ENCODE assay signal across 21 cellular contexts in the genomic region with DNA sequence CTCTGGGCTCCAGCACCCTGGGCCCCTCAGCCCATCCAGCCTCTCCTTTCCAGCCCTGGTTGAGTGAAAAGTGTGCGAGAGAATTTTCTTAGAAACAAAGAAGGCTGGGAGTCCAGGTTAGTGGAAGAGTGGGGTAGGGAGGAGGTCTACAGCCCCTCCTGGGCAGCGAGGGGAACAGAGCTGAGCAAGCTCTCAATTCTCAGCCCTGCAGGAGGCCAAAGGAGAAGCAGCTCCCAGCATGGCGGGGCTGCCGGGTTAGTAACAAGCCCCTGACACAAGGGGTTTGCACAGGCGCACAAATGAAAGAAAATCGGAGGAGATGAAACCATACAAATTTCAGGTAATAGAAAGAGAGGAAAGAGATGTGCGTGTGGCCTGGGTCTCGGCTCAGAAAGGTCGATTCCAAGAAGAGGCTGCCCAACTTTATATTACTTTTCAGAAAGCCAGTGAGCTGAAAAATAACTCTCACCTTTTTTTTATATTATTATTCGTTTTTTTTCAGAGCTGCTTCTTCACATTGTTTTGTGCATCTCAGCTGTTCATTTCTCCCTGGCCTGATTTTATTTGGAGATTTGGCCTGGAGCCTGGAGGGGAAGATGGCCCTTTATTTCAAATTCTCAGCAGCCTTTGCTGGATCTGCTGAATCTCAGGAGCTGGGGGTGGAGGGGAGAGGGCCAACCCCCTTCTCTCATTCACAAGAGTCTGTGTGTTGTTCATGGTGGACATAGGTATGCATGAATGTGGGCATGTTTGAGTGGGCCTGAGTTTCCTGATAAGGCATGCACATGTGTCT.
A peak's percentile ranks its signal among the peaks of the same experiment; 100 is the strongest.
DNase-seq lines count a peak whose midpoint lies in the region; ATAC-seq and TF ChIP-seq lines count a peak whose summit lies in the region.
"Had no signal": no experiment of that assay in that cellular context is flagged by ENCODE, and none has a peak within 500 bp of the region (broad histone marks: within the 10 kb centered on the region; RNA-seq: fewer than 3 reads in every experiment).

No MANE protein-coding gene starts in this region.

- POLR2A ChIA-PET in WTC11 (lab: Charles Lee): no interaction called here

- H4K91ac ChIP-seq in neuronal stem cell (ENCODE audit: low read depth, low read length, poor library complexity): peak overlapping the region; percentile 3

- TF ChIP-seq CTCF in WTC11 (IDR thresholded peaks at IDR 0.05) (no peak), body of pancreas (IDR thresholded peaks at IDR 0.05) (no peak)

- H3K9me3 ChIP-seq in neuronal stem cell (replicated peaks in 1 of 2; ENCODE audit: control insufficient read depth in 2 of 2, insufficient read depth in 1 of 2, low read depth in 1 of 2, low read length in 2 of 2) (no peaks in the 10 kb centered on the region), body of pancreas (no peaks in the 10 kb centered on the region)
- H3K9me3 ChIP-seq: SJCRH30 had no signal

- ATAC-seq in WTC11: peak; percentile 61
- no peak for ATAC-seq in body of pancreas
- ATAC-seq in HG02588 (IDR thresholded peaks at IDR 0.05; ENCODE audit: unreplicated experiment): no peak
- ATAC-seq: CD8-positive, alpha-beta T cell had no signal

- H3K27ac ChIP-seq in neuronal stem cell (replicated peaks; ENCODE audit: low read length) (no peak overlapping the region), body of pancreas (no peak overlapping the region)
- H3K27ac ChIP-seq: SJCRH30 had no signal

- H2BK12ac ChIP-seq in neuronal stem cell (ENCODE audit: low read length): no peak overlapping the region

- peak overlapping the region; percentile 6 for H3K9ac ChIP-seq in neuronal stem cell (ENCODE audit: low read depth, low read length, poor library complexity)

- H3K27me3 ChIP-seq in H7 (ENCODE audit: control insufficient read depth, insufficient read depth, low read length) (peaks cover 5% of the 10 kb centered on the region; the same call in 1 of the 2 replicates), neuronal stem cell (ENCODE audit: control insufficient read depth in 3 of 3, insufficient read depth in 3 of 3, low read depth in 1 of 3, low read length in 3 of 3) (no peaks in the 10 kb centered on the region), body of pancreas (no peaks in the 10 kb centered on the region)
- H3K27me3 ChIP-seq: SJCRH30 had no signal

- no peak for TF ChIP-seq POLR2A in body of pancreas (IDR thresholded peaks at IDR 0.05)

- H3K4me1 ChIP-seq in neuronal stem cell (ENCODE audit: control insufficient read depth in 2 of 2, insufficient read depth in 1 of 2, low read depth in 1 of 2, low read length in 2 of 2) (peaks cover 17 to 20% of the 10 kb centered on the region in 2 donors), body of pancreas (peaks cover 5% of the 10 kb centered on the region)
- H3K4me1 ChIP-seq: SJCRH30 had no signal

- no peak overlapping the region; the same call in 1 of the 2 replicates for H3K27ac Mint-ChIP-seq in WTC11
- H3K27ac Mint-ChIP-seq: B cell; CD8-positive, alpha-beta T cell; HFFc6 had no signal

- peaks cover 41% of the 10 kb centered on the region for H3K4me1 Mint-ChIP-seq in WTC11
- H3K4me1 Mint-ChIP-seq: B cell had no signal

- no peak overlapping the region for H4K8ac ChIP-seq in neuronal stem cell (ENCODE audit: low read depth, low read length)

- WGBS in neuronal stem cell (ENCODE audit: extremely low coverage in 2 of 2, insufficient read length in 2 of 2, insufficient replicate concordance in 1 of 2), 2 donors: no CpG with 5 or more reads among the region's 10 CpGs
- 42 to 53% methylated on average over 10 of the region's 10 CpGs for WGBS in body of pancreas, 2 donors

- no peak overlapping the region for H3K23ac ChIP-seq in neuronal stem cell (ENCODE audit: low read depth, low read length, poor library complexity)

- no peaks in the 10 kb centered on the region for H3K36me3 Mint-ChIP-seq in WTC11
- H3K36me3 Mint-ChIP-seq: CD8-positive, alpha-beta T cell had no signal

- peak overlapping the region; percentile 69 for H3K18ac ChIP-seq in neuronal stem cell (ENCODE audit: low read length)

- H2AK5ac ChIP-seq in neuronal stem cell (ENCODE audit: low read depth, low read length): no peak overlapping the region

- no peak overlapping the region for H3K14ac ChIP-seq in neuronal stem cell (ENCODE audit: low read length)

- peak; percentile 60 for DNase-seq in H7
- DNase-seq in WTC11 (ENCODE audit: low spot score): peak; percentile 41
- peak; percentile 48 for DNase-seq in iPS-NIHi11 (ENCODE audit: low spot score)
- DNase-seq in neuronal stem cell (ENCODE audit: low spot score): no peak
- DNase-seq in body of pancreas: no peak
- no peak for DNase-seq in dermis blood vessel endothelial cell
- DNase-seq: ACHN; CD8-positive, alpha-beta T cell; DMS79 treated with DMSO at 0.1 percent for 48 hours; GF-D8; HFFc6; Karpas-422; MM.1S; NCI-H1105 treated with DMSO at 0.1 percent for 48 hours; NCI-H187 treated with DMSO at 0.1 percent for 48 hours; NCI-H524; OCI-M1; RPMI8226; SJCRH30 had no signal

- H3K4me3 ChIP-seq in H7 (ENCODE audit: insufficient read depth, low read depth, low read length) (no peak overlapping the region), neuronal stem cell (ENCODE audit: low read length in 2 of 2) (no peak overlapping the region), body of pancreas (no peak overlapping the region)
- H3K4me3 ChIP-seq: SJCRH30 had no signal

- H3K27me3 Mint-ChIP-seq in WTC11 (ENCODE audit: low read depth): peaks cover 5% of the 10 kb centered on the region

- no peak overlapping the region for H3K4ac ChIP-seq in neuronal stem cell (ENCODE audit: low read length)

- H2BK120ac ChIP-seq in neuronal stem cell (ENCODE audit: low read depth, low read length): no peak overlapping the region

- no peaks in the 10 kb centered on the region for H3K79me1 ChIP-seq in neuronal stem cell (ENCODE audit: low read depth, low read length)

- no peak overlapping the region for H3K4me3 Mint-ChIP-seq in WTC11
- H3K4me3 Mint-ChIP-seq: B cell; CD8-positive, alpha-beta T cell; HFFc6 had no signal

- peak overlapping the region; percentile 83 for H2AFZ ChIP-seq in neuronal stem cell (ENCODE audit: low read length)

- no peaks in the 10 kb centered on the region for H3K36me3 ChIP-seq in H7 (replicated peaks; ENCODE audit: control insufficient read depth, insufficient read depth, low read length)
- H3K36me3 ChIP-seq in neuronal stem cell (replicated peaks in 1 of 2; ENCODE audit: control insufficient read depth in 2 of 2, insufficient read depth in 2 of 2, low read length in 2 of 2): no peaks in the 10 kb centered on the region
- H3K36me3 ChIP-seq in body of pancreas (replicated peaks in 1 of 2; ENCODE audit: insufficient read depth in 1 of 2, low read depth in 2 of 2): no peaks in the 10 kb centered on the region
- H3K36me3 ChIP-seq: SJCRH30 had no signal

- H3K4me2 ChIP-seq in neuronal stem cell (ENCODE audit: insufficient read depth, low read length, poor library complexity, severe bottlenecking): no peak overlapping the region

- peak overlapping the region; percentile 23 for H2BK15ac ChIP-seq in neuronal stem cell (ENCODE audit: low read length)

- no peak overlapping the region for H2BK5ac ChIP-seq in neuronal stem cell (ENCODE audit: low read length)

- CTCF ChIA-PET in WTC11 (lab: Charles Lee): interaction anchor here (0.8 to 3.5 kb wide), 9 partner anchors 8 to 112 kb away, joined by 3 to 33 read pairs (median 5); no protein-coding TSS in a partner anchor

- intact Hi-C loops in body of pancreas (cut with DNase I): no loop called here

- H3K9me3 Mint-ChIP-seq in WTC11: no peaks in the 10 kb centered on the region
- H3K9me3 Mint-ChIP-seq: CD8-positive, alpha-beta T cell had no signal

TF ChIP-seq in WTC11, 78 proteins besides CTCF, POLR2A, EP300 and RAD21 (continues in another document):
- TF ChIP-seq HMGA2 (CRISPR knock-in tag; IDR thresholded peaks at IDR 0.05): no peak
- no peak for TF ChIP-seq TEAD4 (CRISPR knock-in tag; IDR thresholded peaks at IDR 0.05)
- TF ChIP-seq JAZF1 (CRISPR knock-in tag; IDR thresholded peaks at IDR 0.05): no peak
- TF ChIP-seq, protein P1, sequence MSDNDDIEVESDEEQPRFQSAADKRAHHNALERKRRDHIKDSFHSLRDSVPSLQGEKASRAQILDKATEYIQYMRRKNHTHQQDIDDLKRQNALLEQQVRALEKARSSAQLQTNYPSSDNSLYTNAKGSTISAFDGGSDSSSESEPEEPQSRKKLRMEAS (CRISPR knock-in tag; IDR thresholded peaks at IDR 0.05): no peak
- TF ChIP-seq, protein P2, sequence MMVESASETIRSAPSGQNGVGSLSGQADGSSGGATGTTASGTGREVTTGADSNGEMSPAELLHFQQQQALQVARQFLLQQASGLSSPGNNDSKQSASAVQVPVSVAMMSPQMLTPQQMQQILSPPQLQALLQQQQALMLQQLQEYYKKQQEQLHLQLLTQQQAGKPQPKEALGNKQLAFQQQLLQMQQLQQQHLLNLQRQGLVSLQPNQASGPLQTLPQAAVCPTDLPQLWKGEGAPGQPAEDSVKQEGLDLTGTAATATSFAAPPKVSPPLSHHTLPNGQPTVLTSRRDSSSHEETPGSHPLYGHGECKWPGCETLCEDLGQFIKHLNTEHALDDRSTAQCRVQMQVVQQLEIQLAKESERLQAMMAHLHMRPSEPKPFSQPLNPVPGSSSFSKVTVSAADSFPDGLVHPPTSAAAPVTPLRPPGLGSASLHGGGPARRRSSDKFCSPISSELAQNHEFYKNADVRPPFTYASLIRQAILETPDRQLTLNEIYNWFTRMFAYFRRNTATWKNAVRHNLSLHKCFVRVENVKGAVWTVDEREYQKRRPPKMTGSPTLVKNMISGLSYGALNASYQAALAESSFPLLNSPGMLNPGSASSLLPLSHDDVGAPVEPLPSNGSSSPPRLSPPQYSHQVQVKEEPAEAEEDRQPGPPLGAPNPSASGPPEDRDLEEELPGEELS (CRISPR knock-in tag; IDR thresholded peaks at IDR 0.05): no peak
- no peak for TF ChIP-seq NR1H2 (CRISPR knock-in tag; IDR thresholded peaks at IDR 0.05)
- no peak for TF ChIP-seq MYBL2 (CRISPR knock-in tag; IDR thresholded peaks at IDR 0.05)
- TF ChIP-seq ZNF232 (CRISPR knock-in tag; IDR thresholded peaks at IDR 0.05): no peak

Comparison
In these comparisons a context has a peak if more than half of its experiments do, and no peak if none do; other contexts are left out.
1. DNase-seq: peak in H7 (single experiment), WTC11 (single experiment) and iPS-NIHi11 (single experiment); none in neuronal stem cell (single experiment), body of pancreas (0 of 4) and dermis blood vessel endothelial cell (single experiment).